Comparison of ENCODE assay signal across 14 cellular contexts in the genomic region with DNA sequence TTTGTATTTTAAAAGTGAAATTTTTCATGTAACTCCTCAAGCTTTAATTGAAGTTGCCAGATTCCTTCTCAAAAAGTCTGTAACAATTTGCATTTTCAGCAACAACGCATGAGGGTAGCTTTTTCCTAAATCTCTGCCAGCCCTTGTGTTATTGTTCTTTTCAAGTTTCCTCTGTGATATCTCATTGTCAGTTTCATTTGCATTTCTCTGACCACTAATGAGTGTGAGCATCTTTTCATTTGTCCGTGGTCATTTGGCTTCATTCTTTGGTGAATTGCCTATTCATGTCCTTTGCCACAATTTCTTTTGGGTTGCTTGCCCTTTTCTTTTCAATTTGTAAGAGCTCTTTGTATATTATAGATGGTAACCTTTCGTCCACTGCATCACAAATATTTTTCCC.
DNase-seq lines count a peak whose midpoint lies in the region; ATAC-seq lines count a peak whose summit lies in the region.
"Had no signal": no experiment of that assay in that cellular context is flagged by ENCODE, and none has a peak within 500 bp of the region (broad histone marks: within the 10 kb centered on the region; RNA-seq: fewer than 3 reads in every experiment).

No MANE protein-coding gene starts in this region.

- no peak overlapping the region for H3K27ac Mint-ChIP-seq in activated T-cell treated with anti-CD3 and anti-CD28 coated beads, Interleukin-2, amount 50 U/mL, for 24 hours
- H3K27ac Mint-ChIP-seq: CD8-positive, alpha-beta memory T cell had no signal

- no peaks in the 10 kb centered on the region for H3K4me1 Mint-ChIP-seq in activated T-cell treated with anti-CD3 and anti-CD28 coated beads, Interleukin-2, amount 50 U/mL, for 24 hours (ENCODE audit: low read depth)
- H3K4me1 Mint-ChIP-seq: CD14-positive monocyte; CD8-positive, alpha-beta memory T cell had no signal

- no peak overlapping the region for H3K4me3 Mint-ChIP-seq in activated T-cell treated with anti-CD3 and anti-CD28 coated beads, Interleukin-2, amount 50 U/mL, for 24 hours
- H3K4me3 Mint-ChIP-seq: CD14-positive monocyte; CD8-positive, alpha-beta memory T cell had no signal

- H3K27me3 Mint-ChIP-seq in activated T-cell treated with anti-CD3 and anti-CD28 coated beads, Interleukin-2, amount 50 U/mL, for 24 hours = peaks cover 10% of the 10 kb centered on the region

- no peaks in the 10 kb centered on the region for H3K36me3 Mint-ChIP-seq in activated T-cell treated with anti-CD3 and anti-CD28 coated beads, Interleukin-2, amount 50 U/mL, for 24 hours (ENCODE audit: low read depth)
- H3K36me3 Mint-ChIP-seq: CD14-positive monocyte had no signal

- peaks cover 15% of the 10 kb centered on the region for H3K9me3 Mint-ChIP-seq in activated T-cell treated with anti-CD3 and anti-CD28 coated beads, Interleukin-2, amount 50 U/mL, for 24 hours

- ATAC-seq in HG03460 (IDR thresholded peaks at IDR 0.05; ENCODE audit: unreplicated experiment) = no peak
- ATAC-seq: A549, HepG2 had no signal

- DNase-seq in astrocyte of the hippocampus (ENCODE audit: low read depth, low spot score) (peak; percentile 31), globus pallidus (ENCODE audit: low spot score) (peak; percentile 90), pons (ENCODE audit: low spot score) (peak; percentile 95)
- no peak for DNase-seq in activated T-cell treated with anti-CD3 and anti-CD28 coated beads, Interleukin-2, amount 50 U/mL, for 24 hours
- DNase-seq in NK-92 treated with Interleukin-12 subunit alpha and Interleukin-12 subunit beta, amount 100 ng/mL, for 24 hours (lab: John Stamatoyannopoulos, UW) = no peak
- DNase-seq in activated CD4-positive, alpha-beta T cell treated with anti-CD3 and anti-CD28 coated beads for 48 hours = no peak
- DNase-seq: Caco-2; CD8-positive, alpha-beta memory T cell; DND-41; GF-D8 had no signal

Comparison
In these comparisons a context has a peak if more than half of its experiments do, and no peak if none do; other contexts are left out.
1. DNase-seq: peak in astrocyte of the hippocampus (single experiment), globus pallidus (single experiment) and pons (single experiment); none in activated T-cell treated with anti-CD3 and anti-CD28 coated beads, Interleukin-2, amount 50 U/mL, for 24 hours (single experiment), NK-92 treated with Interleukin-12 subunit alpha and Interleukin-12 subunit beta, amount 100 ng/mL, for 24 hours (single experiment) and activated CD4-positive, alpha-beta T cell treated with anti-CD3 and anti-CD28 coated beads for 48 hours (single experiment).